ENCODE assay signal across 1 cellular context in the genomic region with DNA sequence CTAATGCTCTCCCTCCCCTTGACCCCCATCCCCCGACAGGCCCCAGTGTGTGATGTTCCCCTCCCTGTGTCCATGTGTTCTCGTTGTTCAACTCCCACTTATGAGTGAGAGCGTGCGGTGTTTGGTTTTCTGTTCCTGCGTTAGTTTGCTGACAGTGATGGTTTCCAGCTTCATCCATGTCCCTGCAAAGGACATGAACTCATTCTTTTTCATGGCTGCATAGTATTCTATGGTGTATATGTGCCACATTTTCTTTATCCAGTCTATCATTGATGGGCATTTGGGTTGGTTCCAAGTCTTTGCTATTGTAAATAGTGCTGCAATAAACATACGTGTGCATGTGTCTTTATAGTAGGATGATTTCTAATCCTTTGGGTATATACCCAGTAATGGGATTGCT. TPM values are rescaled to one million over a fixed set of nuclear protein-coding genes. Genes with fewer than 3 reads are reported as not detected.
"Had no signal": no experiment of that assay in that cellular context is flagged by ENCODE, and none has a peak within 500 bp of the region (broad histone marks: within the 10 kb centered on the region; RNA-seq: fewer than 3 reads in every experiment).

No MANE protein-coding gene starts in this region.

RNA-seq across cellular contexts. Expression of a gene that starts 37.5 kb away (rescaled TPM):
- total RNA-seq: naive thymus-derived CD8-positive, alpha-beta T cell had no signal
